1 cellular context compared by ENCODE assay signal in the genomic region with DNA sequence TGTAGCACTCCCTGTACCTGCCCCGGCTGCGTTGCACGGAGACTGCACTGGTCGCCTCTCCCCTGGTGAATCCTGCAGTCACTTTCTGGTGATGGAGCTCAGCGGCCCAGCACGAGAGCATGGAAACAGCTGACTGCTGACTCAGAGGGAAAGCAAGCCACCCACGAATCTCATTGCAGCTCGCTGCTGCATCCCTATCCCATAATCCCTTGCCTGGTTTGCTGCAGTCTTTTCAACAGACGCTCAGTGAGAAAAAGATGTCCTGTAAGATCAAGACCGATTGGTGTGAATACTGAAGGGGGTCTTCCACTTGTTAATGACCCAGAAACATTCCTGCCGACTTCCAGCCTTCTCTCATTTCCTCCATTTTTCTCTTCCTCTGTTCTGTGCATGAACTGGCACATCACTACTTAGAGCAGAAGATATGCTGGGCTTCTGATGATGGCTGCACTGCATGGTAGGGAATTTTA.
TF ChIP-seq lines count a peak whose summit lies in the region.

No MANE protein-coding gene starts in this region.

TF ChIP-seq in neural cell, 6 proteins besides CTCF, POLR2A, EP300 and RAD21 (continued from another document):
- TF ChIP-seq, protein P1, sequence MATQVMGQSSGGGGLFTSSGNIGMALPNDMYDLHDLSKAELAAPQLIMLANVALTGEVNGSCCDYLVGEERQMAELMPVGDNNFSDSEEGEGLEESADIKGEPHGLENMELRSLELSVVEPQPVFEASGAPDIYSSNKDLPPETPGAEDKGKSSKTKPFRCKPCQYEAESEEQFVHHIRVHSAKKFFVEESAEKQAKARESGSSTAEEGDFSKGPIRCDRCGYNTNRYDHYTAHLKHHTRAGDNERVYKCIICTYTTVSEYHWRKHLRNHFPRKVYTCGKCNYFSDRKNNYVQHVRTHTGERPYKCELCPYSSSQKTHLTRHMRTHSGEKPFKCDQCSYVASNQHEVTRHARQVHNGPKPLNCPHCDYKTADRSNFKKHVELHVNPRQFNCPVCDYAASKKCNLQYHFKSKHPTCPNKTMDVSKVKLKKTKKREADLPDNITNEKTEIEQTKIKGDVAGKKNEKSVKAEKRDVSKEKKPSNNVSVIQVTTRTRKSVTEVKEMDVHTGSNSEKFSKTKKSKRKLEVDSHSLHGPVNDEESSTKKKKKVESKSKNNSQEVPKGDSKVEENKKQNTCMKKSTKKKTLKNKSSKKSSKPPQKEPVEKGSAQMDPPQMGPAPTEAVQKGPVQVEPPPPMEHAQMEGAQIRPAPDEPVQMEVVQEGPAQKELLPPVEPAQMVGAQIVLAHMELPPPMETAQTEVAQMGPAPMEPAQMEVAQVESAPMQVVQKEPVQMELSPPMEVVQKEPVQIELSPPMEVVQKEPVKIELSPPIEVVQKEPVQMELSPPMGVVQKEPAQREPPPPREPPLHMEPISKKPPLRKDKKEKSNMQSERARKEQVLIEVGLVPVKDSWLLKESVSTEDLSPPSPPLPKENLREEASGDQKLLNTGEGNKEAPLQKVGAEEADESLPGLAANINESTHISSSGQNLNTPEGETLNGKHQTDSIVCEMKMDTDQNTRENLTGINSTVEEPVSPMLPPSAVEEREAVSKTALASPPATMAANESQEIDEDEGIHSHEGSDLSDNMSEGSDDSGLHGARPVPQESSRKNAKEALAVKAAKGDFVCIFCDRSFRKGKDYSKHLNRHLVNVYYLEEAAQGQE (IDR thresholded peaks at IDR 0.05; ENCODE audit: borderline replicate concordance) = peak; percentile 89
- peak; percentile 91 for TF ChIP-seq TAF1 (IDR thresholded peaks at IDR 0.05; ENCODE audit: low read depth)
- TF ChIP-seq EZH2 (IDR thresholded peaks at IDR 0.05; ENCODE audit: borderline replicate concordance, insufficient read depth, low read length, poor library complexity, severe bottlenecking) = no peak
